8 cellular contexts compared by ENCODE assay signal in the genomic region with DNA sequence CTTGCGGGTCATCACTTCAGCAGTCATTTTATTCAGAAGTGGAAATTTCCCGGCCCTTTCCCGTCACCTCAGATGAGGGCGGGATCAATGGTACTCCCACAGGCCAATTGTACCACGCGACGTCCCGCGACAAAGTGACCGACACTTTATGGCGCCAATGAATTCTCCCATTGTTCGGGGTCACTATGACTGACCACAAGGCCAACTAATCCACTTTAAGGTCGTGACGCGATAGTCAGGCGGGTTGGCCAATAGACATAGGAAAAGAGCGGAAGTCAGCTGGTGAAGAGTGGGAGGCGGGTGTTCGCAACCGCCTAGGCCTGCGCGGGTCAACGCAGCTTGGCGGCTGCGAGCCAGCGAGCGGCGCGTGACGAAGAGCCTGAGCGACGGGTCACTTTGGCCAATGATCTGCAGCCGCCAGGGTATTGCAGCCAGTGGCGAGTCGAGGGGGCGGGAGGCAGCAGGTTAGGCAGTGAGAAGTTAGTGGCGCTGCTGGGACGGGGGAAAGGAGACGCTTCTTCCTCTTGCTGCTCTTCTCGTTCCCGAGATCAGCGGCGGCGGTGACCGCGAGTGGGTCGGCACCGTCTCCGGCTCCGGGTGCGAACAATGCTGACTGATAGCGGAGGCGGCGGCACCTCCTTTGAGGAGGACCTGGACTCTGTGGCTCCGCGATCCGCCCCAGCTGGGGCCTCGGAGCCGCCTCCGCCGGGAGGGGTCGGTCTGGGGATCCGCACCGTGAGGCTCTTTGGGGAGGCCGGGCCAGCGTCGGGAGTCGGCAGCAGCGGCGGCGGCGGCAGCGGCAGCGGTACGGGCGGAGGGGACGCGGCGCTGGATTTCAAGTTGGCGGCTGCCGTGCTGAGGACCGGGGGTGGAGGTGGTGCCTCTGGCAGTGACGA. TPM values are rescaled to one million over a fixed set of nuclear protein-coding genes. Genes with fewer than 3 reads are reported as not detected.
DNase-seq lines count a peak whose midpoint lies in the region; ATAC-seq, FAIRE-seq and TF ChIP-seq lines count a peak whose summit lies in the region.

A gene with protein sequence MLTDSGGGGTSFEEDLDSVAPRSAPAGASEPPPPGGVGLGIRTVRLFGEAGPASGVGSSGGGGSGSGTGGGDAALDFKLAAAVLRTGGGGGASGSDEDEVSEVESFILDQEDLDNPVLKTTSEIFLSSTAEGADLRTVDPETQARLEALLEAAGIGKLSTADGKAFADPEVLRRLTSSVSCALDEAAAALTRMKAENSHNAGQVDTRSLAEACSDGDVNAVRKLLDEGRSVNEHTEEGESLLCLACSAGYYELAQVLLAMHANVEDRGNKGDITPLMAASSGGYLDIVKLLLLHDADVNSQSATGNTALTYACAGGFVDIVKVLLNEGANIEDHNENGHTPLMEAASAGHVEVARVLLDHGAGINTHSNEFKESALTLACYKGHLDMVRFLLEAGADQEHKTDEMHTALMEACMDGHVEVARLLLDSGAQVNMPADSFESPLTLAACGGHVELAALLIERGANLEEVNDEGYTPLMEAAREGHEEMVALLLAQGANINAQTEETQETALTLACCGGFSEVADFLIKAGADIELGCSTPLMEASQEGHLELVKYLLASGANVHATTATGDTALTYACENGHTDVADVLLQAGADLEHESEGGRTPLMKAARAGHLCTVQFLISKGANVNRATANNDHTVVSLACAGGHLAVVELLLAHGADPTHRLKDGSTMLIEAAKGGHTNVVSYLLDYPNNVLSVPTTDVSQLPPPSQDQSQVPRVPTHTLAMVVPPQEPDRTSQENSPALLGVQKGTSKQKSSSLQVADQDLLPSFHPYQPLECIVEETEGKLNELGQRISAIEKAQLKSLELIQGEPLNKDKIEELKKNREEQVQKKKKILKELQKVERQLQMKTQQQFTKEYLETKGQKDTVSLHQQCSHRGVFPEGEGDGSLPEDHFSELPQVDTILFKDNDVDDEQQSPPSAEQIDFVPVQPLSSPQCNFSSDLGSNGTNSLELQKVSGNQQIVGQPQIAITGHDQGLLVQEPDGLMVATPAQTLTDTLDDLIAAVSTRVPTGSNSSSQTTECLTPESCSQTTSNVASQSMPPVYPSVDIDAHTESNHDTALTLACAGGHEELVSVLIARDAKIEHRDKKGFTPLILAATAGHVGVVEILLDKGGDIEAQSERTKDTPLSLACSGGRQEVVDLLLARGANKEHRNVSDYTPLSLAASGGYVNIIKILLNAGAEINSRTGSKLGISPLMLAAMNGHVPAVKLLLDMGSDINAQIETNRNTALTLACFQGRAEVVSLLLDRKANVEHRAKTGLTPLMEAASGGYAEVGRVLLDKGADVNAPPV (N-terminal part only) (plus strand): TSS at position 472 of the 896 bp plus-strand sequence. CDS start 135 bp downstream, at position 607.

- peak; percentile 92 for FAIRE-seq in RCC 7860 (lab: Jason Lieb, UNC)

- intact Hi-C loops in esophagus squamous epithelium (cut with DNase I) = loop anchor here (10.0 kb wide), 1 partner anchor 243 kb away; a partner anchor contains a TSS

- H3K4me3 Mint-ChIP-seq in activated T-cell treated with anti-CD3 and anti-CD28 coated beads, Interleukin-2, amount 50 U/mL, for 72 hours = no peak within 1 kb of the TSS
- H3K4me3 Mint-ChIP-seq in stimulated activated effector memory CD8-positive, alpha-beta T cell treated with anti-CD3 and anti-CD28 coated beads, Interleukin-12 subunit alpha, Interleukin-12 subunit beta, amount 100 ng/mL, for 72 hours = no peak within 1 kb of the TSS

- H3K27me3 ChIP-seq in esophagus squamous epithelium = no peaks in the 10 kb centered on the region

- H3K27ac ChIP-seq in KOPT-K1 (ENCODE audit: low read depth, low read length, poor library complexity, severe bottlenecking) (peak within 1 kb of the TSS; percentile 87), esophagus squamous epithelium (peak within 1 kb of the TSS; percentile 92 to 98 (median 97))

- no peaks in the 10 kb centered on the region for H3K9me3 Mint-ChIP-seq in activated T-cell treated with anti-CD3 and anti-CD28 coated beads, Interleukin-2, amount 50 U/mL, for 72 hours
- no peaks in the 10 kb centered on the region for H3K9me3 Mint-ChIP-seq in stimulated activated effector memory CD8-positive, alpha-beta T cell treated with anti-CD3 and anti-CD28 coated beads, Interleukin-12 subunit alpha, Interleukin-12 subunit beta, amount 100 ng/mL, for 72 hours

- H3K4me3 ChIP-seq in esophagus squamous epithelium = peak within 1 kb of the TSS; percentile 74 to 91 (median 88)

- H3K27me3 Mint-ChIP-seq in activated T-cell treated with anti-CD3 and anti-CD28 coated beads, Interleukin-2, amount 50 U/mL, for 72 hours (ENCODE audit: low read depth) = no peaks in the 10 kb centered on the region

- peaks cover 41% of the 10 kb centered on the region for H3K4me1 Mint-ChIP-seq in activated T-cell treated with anti-CD3 and anti-CD28 coated beads, Interleukin-2, amount 50 U/mL, for 72 hours (ENCODE audit: low read depth)
- H3K4me1 Mint-ChIP-seq in stimulated activated effector memory CD8-positive, alpha-beta T cell treated with anti-CD3 and anti-CD28 coated beads, Interleukin-12 subunit alpha, Interleukin-12 subunit beta, amount 100 ng/mL, for 72 hours = peaks cover 34% of the 10 kb centered on the region

- peaks cover 31% of the 10 kb centered on the region for H3K36me3 ChIP-seq in KOPT-K1 (ENCODE audit: insufficient read depth, low read length)
- peaks cover 0 to 13% (median 0%) of the 10 kb centered on the region in 3 donors for H3K36me3 ChIP-seq in esophagus squamous epithelium

- H3K27ac Mint-ChIP-seq in activated T-cell treated with anti-CD3 and anti-CD28 coated beads, Interleukin-2, amount 50 U/mL, for 72 hours = no peak within 1 kb of the TSS
- H3K27ac Mint-ChIP-seq in stimulated activated effector memory CD8-positive, alpha-beta T cell treated with anti-CD3 and anti-CD28 coated beads, Interleukin-12 subunit alpha, Interleukin-12 subunit beta, amount 100 ng/mL, for 72 hours = no peak within 1 kb of the TSS

- peak in 3 of 4 donors; percentile 95 to 100 (median 98) for TF ChIP-seq POLR2A in esophagus squamous epithelium (IDR thresholded peaks at IDR 0.05)

- ATAC-seq in GM21786 (IDR thresholded peaks at IDR 0.05; ENCODE audit: unreplicated experiment) = peak; percentile 83
- peak; percentile 85 for ATAC-seq in activated T-cell treated with anti-CD3 and anti-CD28 coated beads, Interleukin-2, amount 50 U/mL, for 72 hours (replicated peaks in 1 of 2)
- ATAC-seq in stimulated activated effector memory CD8-positive, alpha-beta T cell treated with anti-CD3 and anti-CD28 coated beads, Interleukin-12 subunit alpha, Interleukin-12 subunit beta, amount 100 ng/mL, for 72 hours = peak; percentile 90

- TF ChIP-seq CTCF in esophagus squamous epithelium (IDR thresholded peaks at IDR 0.05) = peak in 2 of 6 experiments; percentile 19 to 23

- peak; percentile 94 for DNase-seq in DMS79 (lab: John Stamatoyannopoulos, UW)
- DNase-seq in RCC 7860 (ENCODE audit: low spot score) = peak; percentile 100
- DNase-seq in activated T-cell treated with anti-CD3 and anti-CD28 coated beads, Interleukin-2, amount 50 U/mL, for 72 hours = peak; percentile 94 to 98
- peak; percentile 97 for DNase-seq in esophagus squamous epithelium (lab: John Stamatoyannopoulos, UW)
- peak; percentile 100 for DNase-seq in myocyte (ENCODE audit: low read depth)
- peak in 1 of 2 donors; percentile 86 for DNase-seq in stimulated activated effector memory CD8-positive, alpha-beta T cell treated with anti-CD3 and anti-CD28 coated beads, Interleukin-12 subunit alpha, Interleukin-12 subunit beta, amount 100 ng/mL, for 72 hours (ENCODE audit: low spot score in 2 of 2)

- 0% methylated on average over 8 to 29 of the region's 83 CpGs for WGBS in esophagus squamous epithelium, 2 donors

- H3K36me3 Mint-ChIP-seq in activated T-cell treated with anti-CD3 and anti-CD28 coated beads, Interleukin-2, amount 50 U/mL, for 72 hours (ENCODE audit: insufficient read depth in 2 of 2) = peaks cover 2 to 8% of the 10 kb centered on the region in 2 donors
- peaks cover 44% of the 10 kb centered on the region for H3K36me3 Mint-ChIP-seq in stimulated activated effector memory CD8-positive, alpha-beta T cell treated with anti-CD3 and anti-CD28 coated beads, Interleukin-12 subunit alpha, Interleukin-12 subunit beta, amount 100 ng/mL, for 72 hours

- H3K9me3 ChIP-seq in KOPT-K1 (ENCODE audit: insufficient read depth, low read length, poor library complexity, severe bottlenecking) (no peaks in the 10 kb centered on the region), esophagus squamous epithelium (no peaks in the 10 kb centered on the region)

- H3K4me1 ChIP-seq in esophagus squamous epithelium = peaks cover 16 to 73% (median 40%) of the 10 kb centered on the region in 3 donors

RNA-seq across cellular contexts. Expression of the gene that starts here (rescaled TPM):
- 100 to 1,000 TPM; 122 to 140 TPM for total RNA-seq in activated T-cell treated with anti-CD3 and anti-CD28 coated beads, Interleukin-2, amount 50 U/mL, for 72 hours
- 100 to 1,000 TPM in 1 of 4 donors, 10 to 100 TPM in 3; 55.7 to 130 (median 87.2) TPM for total RNA-seq in esophagus squamous epithelium
- total RNA-seq in myocyte = 33.7 and 39.7 TPM in 2 replicates
- 34.4 TPM for polyA plus RNA-seq in myocyte (2012)
